Comparison of ENCODE assay signal across 24 cellular contexts in genomic region chr1:30891223-30891552, GRCh38. TPM values are rescaled to one million over a fixed set of nuclear protein-coding genes. Genes with fewer than 3 reads are reported as not detected.
"Had no signal": no experiment of that assay in that cellular context is flagged by ENCODE, and none has a peak within 500 bp of the region (broad histone marks: within the 10 kb centered on the region; RNA-seq: fewer than 3 reads in every experiment).

No MANE protein-coding gene starts in this region.

- H3K9me3 Mint-ChIP-seq: activated CD4-positive, alpha-beta memory T cell treated with anti-CD3 and anti-CD28 coated beads, Interleukin-2, amount 10 ng/mL, durations not matched to agents 7 days and 5 days; naive B cell; T-cell; T-helper 2 cell treated with Interferon-gamma antibody and Interleukin-4, amounts not matched to agents 5 μg/mL and 100 μg/mL, for 36 hours had no signal

- DNase-seq: activated CD4-positive, alpha-beta memory T cell treated with anti-CD3 and anti-CD28 coated beads, Interleukin-2, amount 10 ng/mL, durations not matched to agents 7 days and 5 days; activated CD4-positive, alpha-beta T cell treated with anti-CD3 and anti-CD28 coated beads, Interleukin-2, amount 10 ng/mL, durations not matched to agents 24 days and 14 days; activated effector memory CD4-positive, alpha-beta T cell treated with anti-CD3 and anti-CD28 coated beads, Interleukin-2, amount 50 U/mL, for 16 hours; activated naive CD4-positive, alpha-beta T cell treated with anti-CD3 and anti-CD28 coated beads, Interleukin-2, amount 50 U/mL, for 16 hours; aorta; brain microvascular endothelial cell; central memory CD4-positive, alpha-beta T cell; effector memory CD4-positive, alpha-beta T cell; gastrocnemius medialis; head of caudate nucleus; islet precursor cell; left colon; mesendoderm; mucosa of descending colon; naive B cell; occipital lobe; stimulated activated CD4-positive, alpha-beta T cell treated with anti-CD3 and anti-CD28 coated beads, Interleukin-2, amount 100 ng/mL, for 48 hours; stimulated activated CD8-positive, alpha-beta memory T cell treated with anti-CD3 and anti-CD28 coated beads, Interleukin-4, amount 100 ng/mL, for 48 hours; stimulated activated naive CD4-positive, alpha-beta T cell; T-cell; thyroid gland had no signal

- H3K4me1 Mint-ChIP-seq: activated CD4-positive, alpha-beta memory T cell treated with anti-CD3 and anti-CD28 coated beads, Interleukin-2, amount 10 ng/mL, durations not matched to agents 7 days and 5 days had no signal

- H3K9me3 ChIP-seq: gastrocnemius medialis, mucosa of descending colon, thyroid gland had no signal

- H3K4me3 ChIP-seq: gastrocnemius medialis, mucosa of descending colon, thyroid gland had no signal

- H3K36me3 ChIP-seq: brain microvascular endothelial cell, gastrocnemius medialis, thyroid gland had no signal

- H3K27ac Mint-ChIP-seq: activated CD4-positive, alpha-beta memory T cell treated with anti-CD3 and anti-CD28 coated beads, Interleukin-2, amount 10 ng/mL, durations not matched to agents 7 days and 5 days; activated CD4-positive, alpha-beta T cell treated with anti-CD3 and anti-CD28 coated beads, Interleukin-2, amount 10 ng/mL, durations not matched to agents 24 days and 14 days; T-cell; T-helper 2 cell treated with Interferon-gamma antibody and Interleukin-4, amounts not matched to agents 5 μg/mL and 100 μg/mL, for 36 hours had no signal

- H3K4me3 Mint-ChIP-seq: activated CD4-positive, alpha-beta memory T cell treated with anti-CD3 and anti-CD28 coated beads, Interleukin-2, amount 10 ng/mL, durations not matched to agents 7 days and 5 days; activated CD4-positive, alpha-beta T cell treated with anti-CD3 and anti-CD28 coated beads, Interleukin-2, amount 10 ng/mL, durations not matched to agents 24 days and 14 days; naive B cell; T-cell; T-helper 2 cell treated with Interferon-gamma antibody and Interleukin-4, amounts not matched to agents 5 μg/mL and 100 μg/mL, for 36 hours had no signal

- H3K27me3 ChIP-seq: brain microvascular endothelial cell, gastrocnemius medialis, thyroid gland had no signal

- H3K27ac ChIP-seq: brain microvascular endothelial cell, gastrocnemius medialis, thyroid gland, VCaP had no signal

- ATAC-seq: activated CD4-positive, CD25-positive, alpha-beta regulatory T cell treated with anti-CD3 and anti-CD28 coated beads, Interleukin-2, amount 50 U/mL, for 24 hours; gastrocnemius medialis; left colon; T-cell had no signal

- H3K36me3 Mint-ChIP-seq: naive B cell, T-cell had no signal

RNA-seq across cellular contexts. Expression of gene SDC3, which starts 17.4 kb away (rescaled TPM):
- total RNA-seq: activated CD4-positive, alpha-beta memory T cell treated with anti-CD3 and anti-CD28 coated beads, Interleukin-2, amount 10 ng/mL, durations not matched to agents 7 days and 5 days had no signal
